In the genomic region with DNA sequence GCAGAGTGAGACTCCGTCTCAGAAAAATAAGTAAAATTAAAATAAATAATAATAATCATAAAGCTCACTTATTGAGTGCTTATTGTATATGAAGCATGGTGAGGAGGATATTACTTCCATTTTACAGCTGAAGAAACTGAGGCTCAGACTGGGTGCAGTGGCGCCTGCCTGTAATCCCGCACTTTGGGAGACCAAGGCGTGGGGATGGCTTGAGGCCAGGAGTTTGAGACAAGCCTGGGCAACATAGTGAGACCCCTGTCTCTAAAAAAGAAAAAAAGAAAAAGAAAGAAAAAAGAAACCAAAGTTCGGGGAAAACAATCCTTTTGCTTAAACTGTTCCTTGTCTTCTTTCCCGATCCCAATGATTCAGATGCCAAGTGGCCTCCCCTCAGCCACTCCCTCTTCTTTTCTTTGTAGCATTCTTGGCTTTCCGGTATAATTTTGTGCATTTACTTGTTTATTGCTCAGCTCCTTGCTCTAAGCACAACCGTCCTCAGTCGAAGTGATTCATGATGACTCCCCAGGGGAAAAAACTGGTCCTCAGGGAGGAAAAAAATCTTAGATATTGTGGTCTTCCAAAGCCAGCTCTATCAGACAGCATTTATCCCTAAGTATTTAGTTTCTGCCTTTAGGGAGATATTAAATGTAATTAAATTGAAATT, we compare ENCODE assay signal across 9 cellular contexts. TPM values are rescaled to one million over a fixed set of nuclear protein-coding genes. Genes with fewer than 3 reads are reported as not detected.
DNase-seq lines count a peak whose midpoint lies in the region; TF ChIP-seq lines count a peak whose summit lies in the region.
"Had no signal": no experiment of that assay in that cellular context is flagged by ENCODE, and none has a peak within 500 bp of the region (broad histone marks: within the 10 kb centered on the region; RNA-seq: fewer than 3 reads in every experiment).

No MANE protein-coding gene starts in this region.

- H3K36me3 ChIP-seq in smooth muscle cell (ENCODE audit: low read depth) (no peaks in the 10 kb centered on the region), SJCRH30 (peaks cover 25% of the 10 kb centered on the region)

- peaks cover 24% of the 10 kb centered on the region for H3K79me2 ChIP-seq in smooth muscle cell (ENCODE audit: low read depth)

- H3K4me1 ChIP-seq in smooth muscle cell (ENCODE audit: low read depth): peaks cover 5% of the 10 kb centered on the region
- H3K4me1 ChIP-seq in SJCRH30: no peaks in the 10 kb centered on the region

- H3K4me2 ChIP-seq in smooth muscle cell: peak overlapping the region; percentile 4

- H4K20me1 ChIP-seq in smooth muscle cell (ENCODE audit: low read depth): no peaks in the 10 kb centered on the region

- peak; percentile 87 for DNase-seq in GM04503 (ENCODE audit: low read depth)
- DNase-seq in T1000 (lab: John Stamatoyannopoulos, UW): peak; percentile 55
- peak; percentile 97 for DNase-seq in fibroblast of mammary gland (ENCODE audit: low read depth)
- no peak for DNase-seq in smooth muscle cell (lab: John Stamatoyannopoulos, UW; ENCODE audit: unreplicated experiment)
- no peak for DNase-seq in activated naive CD4-positive, alpha-beta T cell treated with anti-CD3 and anti-CD28 coated beads, Interleukin-2, amount 50 U/mL, for 16 hours
- no peak for DNase-seq in NCI-H510A (lab: John Stamatoyannopoulos, UW)
- DNase-seq in SJCRH30: no peak
- no peak for DNase-seq in hippocampal formation (lab: John Stamatoyannopoulos, UW)

- 64% methylated on average over 9 of the region's 9 CpGs for WGBS in smooth muscle cell (ENCODE audit: low lambda C conversion rate)

- H3K9me3 ChIP-seq in smooth muscle cell (replicated peaks; ENCODE audit: low read depth) (no peaks in the 10 kb centered on the region), SJCRH30 (replicated peaks) (no peaks in the 10 kb centered on the region)

- H3K4me3 ChIP-seq in fibroblast of mammary gland (ENCODE audit: control insufficient read depth, low read depth, low read length): peak overlapping the region; percentile 44
- H3K4me3 ChIP-seq in smooth muscle cell: no peak overlapping the region
- no peak overlapping the region for H3K4me3 ChIP-seq in SJCRH30
- H3K4me3 ChIP-seq: lung had no signal

- peak overlapping the region; percentile 47 for H3K27ac ChIP-seq in smooth muscle cell (ENCODE audit: low read depth)
- no peak overlapping the region for H3K27ac ChIP-seq in SJCRH30

- H3F3A ChIP-seq in smooth muscle cell (ENCODE audit: low read depth): peaks cover 7% of the 10 kb centered on the region

- no peak overlapping the region for H2AFZ ChIP-seq in smooth muscle cell (ENCODE audit: low read depth)

- H3K27me3 ChIP-seq in smooth muscle cell (ENCODE audit: low read depth): no peaks in the 10 kb centered on the region
- H3K27me3 ChIP-seq in SJCRH30: no peaks in the 10 kb centered on the region

- TF ChIP-seq CTCF in fibroblast of mammary gland (conservative IDR thresholded peaks at IDR 0.05; ENCODE audit: control insufficient read depth, insufficient read depth, low read depth, low read length) (no peak), smooth muscle cell (IDR thresholded peaks at IDR 0.05; ENCODE audit: borderline replicate concordance, insufficient read depth, poor library complexity, severe bottlenecking) (no peak)

- no peak overlapping the region for H3K9ac ChIP-seq in smooth muscle cell (ENCODE audit: low read depth)

RNA-seq across cellular contexts. Expression of a gene that starts 1.0 kb away (rescaled TPM):
- 138 and 164 TPM in 2 replicates for total RNA-seq in smooth muscle cell
- 185 and 196 TPM in 2 replicates for polyA plus RNA-seq in smooth muscle cell
- 179 and 186 TPM in 2 replicates for total RNA-seq in SJCRH30 (2014; rRNA removed; shearing (Covaris generic))

RNA-seq across cellular contexts. Expression of a gene that starts 9.2 kb away (rescaled TPM):
- 1.5 and 2.0 TPM in 2 replicates for total RNA-seq in smooth muscle cell
- 3.8 and 9.7 TPM in 2 replicates for polyA plus RNA-seq in smooth muscle cell
- total RNA-seq in SJCRH30 (2014; rRNA removed; shearing (Covaris generic)): 10.7 and 10.8 TPM in 2 replicates

RNA-seq across cellular contexts. Expression of a gene that starts 14.5 kb away (rescaled TPM):
- total RNA-seq in smooth muscle cell: 9.7 and 11.1 TPM in 2 replicates
- polyA plus RNA-seq in smooth muscle cell: 22.6 and 25.6 TPM in 2 replicates
- total RNA-seq in SJCRH30 (2014; rRNA removed; shearing (Covaris generic)): 44.7 and 47.0 TPM in 2 replicates

RNA-seq across cellular contexts. Expression of a gene that starts 18.2 kb away (rescaled TPM):
- total RNA-seq in smooth muscle cell: 3.5 and 5.5 TPM in 2 replicates
- polyA plus RNA-seq in smooth muscle cell: 7.2 and 8.6 TPM in 2 replicates
- 0.10 TPM in 1 of 2 replicates, not detected in the other for total RNA-seq in SJCRH30 (2014; rRNA removed; shearing (Covaris generic))

RNA-seq across cellular contexts. Expression of a gene that starts 34.6 kb away (rescaled TPM):
- 13.7 and 15.6 TPM in 2 replicates for total RNA-seq in smooth muscle cell
- polyA plus RNA-seq in smooth muscle cell: 22.6 and 28.7 TPM in 2 replicates
- 0.08 TPM in 1 of 2 replicates, not detected in the other for total RNA-seq in SJCRH30 (2014; rRNA removed; shearing (Covaris generic))

Comparison
In these comparisons a context has a peak if more than half of its experiments do, and no peak if none do; other contexts are left out.
1. DNase-seq: peak in GM04503 (single experiment), T1000 (single experiment) and fibroblast of mammary gland (single experiment); none in smooth muscle cell (single experiment), activated naive CD4-positive, alpha-beta T cell treated with anti-CD3 and anti-CD28 coated beads, Interleukin-2, amount 50 U/mL, for 16 hours (single experiment), NCI-H510A (single experiment), SJCRH30 (0 of 2) and hippocampal formation (0 of 2).